2 cellular contexts compared by ENCODE assay signal in genomic region chr12:69651922-69652321, GRCh38.
TF ChIP-seq lines count a peak whose summit lies in the region.

No MANE protein-coding gene starts in this region.

TF ChIP-seq in IMR-90, 13 proteins besides CTCF, POLR2A, EP300 and RAD21:
- no peak for TF ChIP-seq CEBPB (IDR thresholded peaks at IDR 0.05; ENCODE audit: low read depth, low read length)
- TF ChIP-seq ELK1 (IDR thresholded peaks at IDR 0.05; ENCODE audit: borderline replicate concordance, low read depth, low read length): no peak
- no peak for TF ChIP-seq RCOR1 (IDR thresholded peaks at IDR 0.05; ENCODE audit: insufficient replicate concordance, low read length)
- TF ChIP-seq MXI1 (IDR thresholded peaks at IDR 0.05; ENCODE audit: borderline replicate concordance, low read depth, low read length): no peak

TF ChIP-seq in H1, 55 proteins besides CTCF, POLR2A, EP300 and RAD21:
- TF ChIP-seq ATF2 (IDR thresholded peaks at IDR 0.05; ENCODE audit: low read length): no peak
- no peak for TF ChIP-seq BACH1 (IDR thresholded peaks at IDR 0.05; ENCODE audit: low read length)
- TF ChIP-seq PHF8 (conservative IDR thresholded peaks at IDR 0.05; ENCODE audit: low read depth, low read length): no peak
